ENCODE assay signal across 1 cellular context in the genomic region with DNA sequence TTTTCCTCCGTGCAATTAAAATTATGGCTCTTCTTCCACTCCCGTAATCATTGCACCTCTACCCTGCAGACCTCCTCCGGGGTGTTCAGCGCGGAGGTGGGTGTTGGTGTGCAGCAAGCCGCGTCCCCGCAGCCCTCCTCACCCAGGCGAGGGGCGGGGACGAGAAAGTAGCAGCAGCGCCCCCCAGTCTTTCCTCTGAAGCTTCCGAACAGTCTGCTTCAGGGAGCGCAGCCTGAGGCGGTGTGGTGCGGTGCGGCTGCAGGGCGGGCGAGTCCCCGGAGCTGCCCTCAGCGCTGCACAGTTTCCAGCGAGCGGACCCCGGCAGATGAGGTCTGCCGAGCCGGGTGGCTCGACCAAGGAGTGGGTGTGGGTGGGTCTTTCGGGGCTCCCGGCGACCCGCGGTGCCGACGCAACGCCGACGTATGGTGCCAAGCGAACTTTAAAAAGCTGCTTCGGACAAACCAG.
A peak's percentile ranks its signal among the peaks of the same experiment; 100 is the strongest.
TF ChIP-seq lines count a peak whose summit lies in the region.

A gene with protein sequence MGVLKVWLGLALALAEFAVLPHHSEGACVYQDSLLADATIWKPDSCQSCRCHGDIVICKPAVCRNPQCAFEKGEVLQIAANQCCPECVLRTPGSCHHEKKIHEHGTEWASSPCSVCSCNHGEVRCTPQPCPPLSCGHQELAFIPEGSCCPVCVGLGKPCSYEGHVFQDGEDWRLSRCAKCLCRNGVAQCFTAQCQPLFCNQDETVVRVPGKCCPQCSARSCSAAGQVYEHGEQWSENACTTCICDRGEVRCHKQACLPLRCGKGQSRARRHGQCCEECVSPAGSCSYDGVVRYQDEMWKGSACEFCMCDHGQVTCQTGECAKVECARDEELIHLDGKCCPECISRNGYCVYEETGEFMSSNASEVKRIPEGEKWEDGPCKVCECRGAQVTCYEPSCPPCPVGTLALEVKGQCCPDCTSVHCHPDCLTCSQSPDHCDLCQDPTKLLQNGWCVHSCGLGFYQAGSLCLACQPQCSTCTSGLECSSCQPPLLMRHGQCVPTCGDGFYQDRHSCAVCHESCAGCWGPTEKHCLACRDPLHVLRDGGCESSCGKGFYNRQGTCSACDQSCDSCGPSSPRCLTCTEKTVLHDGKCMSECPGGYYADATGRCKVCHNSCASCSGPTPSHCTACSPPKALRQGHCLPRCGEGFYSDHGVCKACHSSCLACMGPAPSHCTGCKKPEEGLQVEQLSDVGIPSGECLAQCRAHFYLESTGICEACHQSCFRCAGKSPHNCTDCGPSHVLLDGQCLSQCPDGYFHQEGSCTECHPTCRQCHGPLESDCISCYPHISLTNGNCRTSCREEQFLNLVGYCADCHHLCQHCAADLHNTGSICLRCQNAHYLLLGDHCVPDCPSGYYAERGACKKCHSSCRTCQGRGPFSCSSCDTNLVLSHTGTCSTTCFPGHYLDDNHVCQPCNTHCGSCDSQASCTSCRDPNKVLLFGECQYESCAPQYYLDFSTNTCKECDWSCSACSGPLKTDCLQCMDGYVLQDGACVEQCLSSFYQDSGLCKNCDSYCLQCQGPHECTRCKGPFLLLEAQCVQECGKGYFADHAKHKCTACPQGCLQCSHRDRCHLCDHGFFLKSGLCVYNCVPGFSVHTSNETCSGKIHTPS (N-terminal part only) (plus strand): TSS at position 189 of the 465 bp plus-strand sequence. CDS start 687 bp downstream, outside the sequence.

TF ChIP-seq in WTC11, 78 proteins besides CTCF, POLR2A, EP300 and RAD21 (continued from another document):
- TF ChIP-seq RELA (CRISPR knock-in tag; IDR thresholded peaks at IDR 0.05; ENCODE audit: borderline replicate concordance) (0 out of 2 replicates have a peak, but pooled peaks have one; percentile 10), KAT7 (CRISPR knock-in tag; IDR thresholded peaks at IDR 0.05; ENCODE audit: borderline replicate concordance) (0 out of 2 replicates have a peak, but pooled peaks have one; percentile 20), IRF2 (CRISPR knock-in tag; IDR thresholded peaks at IDR 0.05; ENCODE audit: borderline replicate concordance, low read depth) (peak; percentile 26; the same call in 1 of the 2 replicates), ZNF232 (CRISPR knock-in tag; IDR thresholded peaks at IDR 0.05) (peak; percentile 69), CREM (CRISPR knock-in tag; IDR thresholded peaks at IDR 0.05) (0 out of 2 replicates have a peak, but pooled peaks have one; percentile 16)
- TF ChIP-seq, protein P1, sequence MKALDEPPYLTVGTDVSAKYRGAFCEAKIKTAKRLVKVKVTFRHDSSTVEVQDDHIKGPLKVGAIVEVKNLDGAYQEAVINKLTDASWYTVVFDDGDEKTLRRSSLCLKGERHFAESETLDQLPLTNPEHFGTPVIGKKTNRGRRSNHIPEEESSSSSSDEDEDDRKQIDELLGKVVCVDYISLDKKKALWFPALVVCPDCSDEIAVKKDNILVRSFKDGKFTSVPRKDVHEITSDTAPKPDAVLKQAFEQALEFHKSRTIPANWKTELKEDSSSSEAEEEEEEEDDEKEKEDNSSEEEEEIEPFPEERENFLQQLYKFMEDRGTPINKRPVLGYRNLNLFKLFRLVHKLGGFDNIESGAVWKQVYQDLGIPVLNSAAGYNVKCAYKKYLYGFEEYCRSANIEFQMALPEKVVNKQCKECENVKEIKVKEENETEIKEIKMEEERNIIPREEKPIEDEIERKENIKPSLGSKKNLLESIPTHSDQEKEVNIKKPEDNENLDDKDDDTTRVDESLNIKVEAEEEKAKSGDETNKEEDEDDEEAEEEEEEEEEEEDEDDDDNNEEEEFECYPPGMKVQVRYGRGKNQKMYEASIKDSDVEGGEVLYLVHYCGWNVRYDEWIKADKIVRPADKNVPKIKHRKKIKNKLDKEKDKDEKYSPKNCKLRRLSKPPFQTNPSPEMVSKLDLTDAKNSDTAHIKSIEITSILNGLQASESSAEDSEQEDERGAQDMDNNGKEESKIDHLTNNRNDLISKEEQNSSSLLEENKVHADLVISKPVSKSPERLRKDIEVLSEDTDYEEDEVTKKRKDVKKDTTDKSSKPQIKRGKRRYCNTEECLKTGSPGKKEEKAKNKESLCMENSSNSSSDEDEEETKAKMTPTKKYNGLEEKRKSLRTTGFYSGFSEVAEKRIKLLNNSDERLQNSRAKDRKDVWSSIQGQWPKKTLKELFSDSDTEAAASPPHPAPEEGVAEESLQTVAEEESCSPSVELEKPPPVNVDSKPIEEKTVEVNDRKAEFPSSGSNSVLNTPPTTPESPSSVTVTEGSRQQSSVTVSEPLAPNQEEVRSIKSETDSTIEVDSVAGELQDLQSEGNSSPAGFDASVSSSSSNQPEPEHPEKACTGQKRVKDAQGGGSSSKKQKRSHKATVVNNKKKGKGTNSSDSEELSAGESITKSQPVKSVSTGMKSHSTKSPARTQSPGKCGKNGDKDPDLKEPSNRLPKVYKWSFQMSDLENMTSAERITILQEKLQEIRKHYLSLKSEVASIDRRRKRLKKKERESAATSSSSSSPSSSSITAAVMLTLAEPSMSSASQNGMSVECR (CRISPR knock-in tag; IDR thresholded peaks at IDR 0.05; ENCODE audit: borderline replicate concordance) = peak; percentile 61; the same call in 1 of the 2 replicates
- TF ChIP-seq, protein P2, sequence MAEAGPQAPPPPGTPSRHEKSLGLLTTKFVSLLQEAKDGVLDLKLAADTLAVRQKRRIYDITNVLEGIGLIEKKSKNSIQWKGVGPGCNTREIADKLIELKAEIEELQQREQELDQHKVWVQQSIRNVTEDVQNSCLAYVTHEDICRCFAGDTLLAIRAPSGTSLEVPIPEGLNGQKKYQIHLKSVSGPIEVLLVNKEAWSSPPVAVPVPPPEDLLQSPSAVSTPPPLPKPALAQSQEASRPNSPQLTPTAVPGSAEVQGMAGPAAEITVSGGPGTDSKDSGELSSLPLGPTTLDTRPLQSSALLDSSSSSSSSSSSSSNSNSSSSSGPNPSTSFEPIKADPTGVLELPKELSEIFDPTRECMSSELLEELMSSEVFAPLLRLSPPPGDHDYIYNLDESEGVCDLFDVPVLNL (CRISPR knock-in tag; IDR thresholded peaks at IDR 0.05; ENCODE audit: borderline replicate concordance, low read depth) = 0 out of 2 replicates have a peak, but pooled peaks have one; percentile 58
